Comparison of ENCODE assay signal across 8 cellular contexts in genomic region chr14:61694830-61695694, GRCh38. TPM values are rescaled to one million over a fixed set of nuclear protein-coding genes. Genes with fewer than 3 reads are reported as not detected.
DNase-seq lines count a peak whose midpoint lies in the region; ATAC-seq and TF ChIP-seq lines count a peak whose summit lies in the region.

Gene HIF1A (plus strand): TSS chr14:61695513. CDS start chr14:61695805, 292 bp downstream.

- no peak within 1 kb of the TSS for H2AFZ ChIP-seq in ACC112 (ENCODE audit: low read length, unreplicated experiment)

- DNase-seq in NCI-H2196 (lab: John Stamatoyannopoulos, UW; ENCODE audit: unreplicated experiment) (peak; percentile 98), breast epithelium (ENCODE audit: low spot score in 2 of 2) (peak; percentile 94 to 95)

- H3K79me2 ChIP-seq in ACC112 (ENCODE audit: control insufficient read depth, insufficient read depth, low read length, unreplicated experiment): peaks cover 65% of the 10 kb centered on the region

- H3K4me2 ChIP-seq in skeletal muscle satellite cell (ENCODE audit: low read length): peak within 1 kb of the TSS; percentile 92

- H3K4me1 ChIP-seq in ACC112 (ENCODE audit: control insufficient read depth, insufficient read depth, low read length, unreplicated experiment): peaks cover 22% of the 10 kb centered on the region
- H3K4me1 ChIP-seq in breast epithelium: peaks cover 0 to 16% of the 10 kb centered on the region in 2 donors
- H3K4me1 ChIP-seq in iPS-18a (ENCODE audit: control insufficient read depth, low read depth, low read length): peaks cover 32% of the 10 kb centered on the region
- peaks cover 13% of the 10 kb centered on the region for H3K4me1 ChIP-seq in skeletal muscle satellite cell (ENCODE audit: control insufficient read depth, insufficient read depth, low read length)

- peaks cover 32% of the 10 kb centered on the region for H3K36me3 ChIP-seq in ACC112 (ENCODE audit: insufficient read depth, low read length)
- no peaks in the 10 kb centered on the region for H3K36me3 ChIP-seq in breast epithelium
- no peaks in the 10 kb centered on the region for H3K36me3 ChIP-seq in iPS-18a (ENCODE audit: control insufficient read depth, low read depth, low read length)
- peaks cover 33% of the 10 kb centered on the region for H3K36me3 ChIP-seq in skeletal muscle satellite cell (ENCODE audit: insufficient read depth, low read length)

- intact Hi-C loops in breast epithelium (cut with DNase I; ENCODE audit: low total_unique reads): no loop called here

- H3K9ac ChIP-seq in iPS-18a (ENCODE audit: low read length): peak within 1 kb of the TSS; percentile 93
- H3K9ac ChIP-seq in skeletal muscle satellite cell (ENCODE audit: low read depth, low read length): peak within 1 kb of the TSS; percentile 98

- no peaks in the 10 kb centered on the region for H3K27me3 ChIP-seq in ACC112 (ENCODE audit: insufficient read depth, low read length)
- H3K27me3 ChIP-seq in breast epithelium: no peaks in the 10 kb centered on the region
- H3K27me3 ChIP-seq in iPS-18a (ENCODE audit: control insufficient read depth, insufficient read depth, low read length): no peaks in the 10 kb centered on the region
- no peaks in the 10 kb centered on the region for H3K27me3 ChIP-seq in skeletal muscle satellite cell (ENCODE audit: control insufficient read depth, insufficient read depth, low read length)

- H3K9me3 ChIP-seq in breast epithelium (no peaks in the 10 kb centered on the region), iPS-18a (ENCODE audit: control insufficient read depth, low read depth, low read length) (no peaks in the 10 kb centered on the region), skeletal muscle satellite cell (replicated peaks; ENCODE audit: low read length) (no peaks in the 10 kb centered on the region)

- TF ChIP-seq POLR2A in breast epithelium (IDR thresholded peaks at IDR 0.05): peak; percentile 53

- peak; percentile 90 for ATAC-seq in GM18868 (IDR thresholded peaks at IDR 0.05; ENCODE audit: unreplicated experiment)
- peak; percentile 91 for ATAC-seq in HG03108 (IDR thresholded peaks at IDR 0.05; ENCODE audit: unreplicated experiment)

- H3K4me3 ChIP-seq in ACC112 (ENCODE audit: low read depth, low read length): peak within 1 kb of the TSS; percentile 91
- H3K4me3 ChIP-seq in breast epithelium: peak within 1 kb of the TSS; percentile 92 to 98 (median 96)
- H3K4me3 ChIP-seq in iPS-18a (ENCODE audit: low read length): peak within 1 kb of the TSS; percentile 88
- peak within 1 kb of the TSS; percentile 86 for H3K4me3 ChIP-seq in skeletal muscle satellite cell (ENCODE audit: low read length)

- TF ChIP-seq CTCF in VCaP (conservative IDR thresholded peaks at IDR 0.05) (no peak), breast epithelium (IDR thresholded peaks at IDR 0.05) (no peak)

- H3K27ac ChIP-seq in ACC112 (ENCODE audit: low read depth, low read length) (peak within 1 kb of the TSS; percentile 96), VCaP (peak within 1 kb of the TSS; percentile 96), breast epithelium (peak within 1 kb of the TSS; percentile 97 to 98), iPS-18a (ENCODE audit: low read length) (peak within 1 kb of the TSS; percentile 92)

RNA-seq across cellular contexts. Expression of gene HIF1A, which starts in this region (rescaled TPM):
- total RNA-seq in breast epithelium: 100 to 1,000 TPM in 1 of 3 donors, 10 to 100 TPM in 2; 64.8 to 104 (median 92.3) TPM
- total RNA-seq in skeletal muscle satellite cell (2012; rRNA removed): 339 and 489 TPM in 2 replicates

Comparison
In these comparisons a context has a peak if more than half of its experiments do, and no peak if none do; other contexts are left out.
1. Peak in every context shown above with its lines: DNase-seq, ATAC-seq, H3K4me3 ChIP-seq and H3K27ac ChIP-seq.